7 cellular contexts compared by ENCODE assay signal in the genomic region with DNA sequence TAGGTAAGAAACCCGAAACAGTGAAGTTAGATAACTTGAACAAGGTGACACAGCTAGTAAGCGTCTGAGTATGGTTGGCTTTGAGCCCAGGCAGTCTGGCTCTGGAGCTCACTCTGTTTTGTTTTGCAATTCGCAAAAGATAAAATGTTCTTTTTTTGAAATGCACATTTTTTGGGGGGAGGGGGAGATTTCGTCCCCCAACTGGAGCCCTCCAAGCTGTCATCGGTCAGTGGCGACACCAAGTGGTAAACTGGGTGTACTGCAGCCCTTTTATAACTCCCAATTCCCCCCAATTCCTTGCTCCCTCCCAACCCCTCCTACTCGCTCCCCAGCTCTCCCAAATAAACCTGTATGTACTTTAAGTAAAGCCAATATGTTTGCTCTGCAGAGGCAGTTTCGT. TPM values are rescaled to one million over a fixed set of nuclear protein-coding genes. Genes with fewer than 3 reads are reported as not detected.
A peak's percentile ranks its signal among the peaks of the same experiment; 100 is the strongest.
DNase-seq lines count a peak whose midpoint lies in the region; ATAC-seq and TF ChIP-seq lines count a peak whose summit lies in the region.

No MANE protein-coding gene starts in this region.

- intact Hi-C loops in activated CD4-positive, alpha-beta memory T cell treated with anti-CD3 and anti-CD28 coated beads for 36 hours (cut with micrococcal nuclease), result loop anchor here (5.0 kb wide), 1 partner anchor 163 kb away; no protein-coding TSS in a partner anchor
- intact Hi-C loops in prostate gland (cut with DNase I), result loop anchor here (5.0 to 10.0 kb wide), 3 partner anchors 37 to 165 kb away; no protein-coding TSS in a partner anchor

- no peaks in the 10 kb centered on the region for H3K27me3 Mint-ChIP-seq in activated CD4-positive, alpha-beta memory T cell treated with anti-CD3 and anti-CD28 coated beads for 36 hours

- H3K4me3 Mint-ChIP-seq in activated CD4-positive, alpha-beta memory T cell treated with anti-CD3 and anti-CD28 coated beads for 36 hours, result no peak overlapping the region

- TF ChIP-seq POLR2A in prostate gland (IDR thresholded peaks at IDR 0.05), result no peak

- ATAC-seq in HG02973 (IDR thresholded peaks at IDR 0.05; ENCODE audit: unreplicated experiment) (no peak), HG03095 (IDR thresholded peaks at IDR 0.05; ENCODE audit: unreplicated experiment) (no peak)

- peaks cover 2% of the 10 kb centered on the region for H3K36me3 Mint-ChIP-seq in activated CD4-positive, alpha-beta memory T cell treated with anti-CD3 and anti-CD28 coated beads for 36 hours

- H3K27ac ChIP-seq in prostate gland, result no peak overlapping the region

- no peaks in the 10 kb centered on the region for H3K27me3 ChIP-seq in prostate gland (replicated peaks; ENCODE audit: insufficient read depth)

- WGBS in prostate gland, result 6% methylated on average over 8 of the region's 8 CpGs

- no peaks in the 10 kb centered on the region for H3K4me1 ChIP-seq in prostate gland (replicated peaks)

- H3K9me3 ChIP-seq in prostate gland, result no peaks in the 10 kb centered on the region

- TF ChIP-seq CTCF in fibroblast of villous mesenchyme (IDR thresholded peaks at IDR 0.05; ENCODE audit: insufficient read depth, low read depth, low read length) (peak; percentile 76), prostate gland (IDR thresholded peaks at IDR 0.05) (peak; percentile 50 to 57 (median 52))

- H3K9me3 Mint-ChIP-seq in activated CD4-positive, alpha-beta memory T cell treated with anti-CD3 and anti-CD28 coated beads for 36 hours, result no peaks in the 10 kb centered on the region

- POLR2A ChIA-PET in activated CD4-positive, alpha-beta memory T cell treated with anti-CD3 and anti-CD28 coated beads for 36 hours (lab: Charles Lee), result no interaction called here

- CTCF ChIA-PET in activated CD4-positive, alpha-beta memory T cell treated with anti-CD3 and anti-CD28 coated beads for 36 hours (lab: Charles Lee), result interaction anchor here (0.7 to 5.6 kb wide), 12 partner anchors 9 to 661 kb away, joined by 3 to 41 read pairs (median 6); partner anchors contain the start of gene USP27X

- no peak for TF ChIP-seq EP300 in Ishikawa (IDR thresholded peaks at IDR 0.05; ENCODE audit: borderline replicate concordance)

- peaks cover 10% of the 10 kb centered on the region for H3K4me1 Mint-ChIP-seq in activated CD4-positive, alpha-beta memory T cell treated with anti-CD3 and anti-CD28 coated beads for 36 hours (ENCODE audit: low read depth)

- DNase-seq in EH (ENCODE audit: low read depth), result peak; percentile 43
- DNase-seq in activated CD4-positive, alpha-beta memory T cell treated with anti-CD3 and anti-CD28 coated beads for 36 hours, result peak; percentile 21
- DNase-seq in fibroblast of villous mesenchyme (ENCODE audit: low read depth), result peak; percentile 74
- no peak for DNase-seq in prostate gland (ENCODE audit: low spot score)

- TF ChIP-seq RAD21 in Ishikawa (IDR thresholded peaks at IDR 0.05; ENCODE audit: low read depth), result peak; percentile 38

- no peaks in the 10 kb centered on the region for H3K36me3 ChIP-seq in prostate gland

- no peak overlapping the region for H3K27ac Mint-ChIP-seq in activated CD4-positive, alpha-beta memory T cell treated with anti-CD3 and anti-CD28 coated beads for 36 hours

- H3K4me3 ChIP-seq in fibroblast of villous mesenchyme (ENCODE audit: low read depth, low read length) (no peak overlapping the region), prostate gland (no peak overlapping the region)

TF ChIP-seq in Ishikawa, 13 proteins besides CTCF, POLR2A, EP300 and RAD21:
- TF ChIP-seq FOXM1 (IDR thresholded peaks at IDR 0.05; ENCODE audit: borderline replicate concordance, low read depth) (no peak), YY1 (IDR thresholded peaks at IDR 0.05; ENCODE audit: low read depth) (no peak), EGR1 (IDR thresholded peaks at IDR 0.05) (no peak), CREB1 (IDR thresholded peaks at IDR 0.05; ENCODE audit: low read depth) (no peak), CEBPB (IDR thresholded peaks at IDR 0.05) (no peak), ZBTB7A (IDR thresholded peaks at IDR 0.05; ENCODE audit: low read depth) (no peak), MAX (IDR thresholded peaks at IDR 0.05) (no peak), TEAD4 (IDR thresholded peaks at IDR 0.05) (no peak), TAF1 (IDR thresholded peaks at IDR 0.05; ENCODE audit: low read depth) (no peak), NFIC (IDR thresholded peaks at IDR 0.05) (no peak), TCF12 (IDR thresholded peaks at IDR 0.05; ENCODE audit: low read depth) (no peak)
- TF ChIP-seq, protein P1, sequence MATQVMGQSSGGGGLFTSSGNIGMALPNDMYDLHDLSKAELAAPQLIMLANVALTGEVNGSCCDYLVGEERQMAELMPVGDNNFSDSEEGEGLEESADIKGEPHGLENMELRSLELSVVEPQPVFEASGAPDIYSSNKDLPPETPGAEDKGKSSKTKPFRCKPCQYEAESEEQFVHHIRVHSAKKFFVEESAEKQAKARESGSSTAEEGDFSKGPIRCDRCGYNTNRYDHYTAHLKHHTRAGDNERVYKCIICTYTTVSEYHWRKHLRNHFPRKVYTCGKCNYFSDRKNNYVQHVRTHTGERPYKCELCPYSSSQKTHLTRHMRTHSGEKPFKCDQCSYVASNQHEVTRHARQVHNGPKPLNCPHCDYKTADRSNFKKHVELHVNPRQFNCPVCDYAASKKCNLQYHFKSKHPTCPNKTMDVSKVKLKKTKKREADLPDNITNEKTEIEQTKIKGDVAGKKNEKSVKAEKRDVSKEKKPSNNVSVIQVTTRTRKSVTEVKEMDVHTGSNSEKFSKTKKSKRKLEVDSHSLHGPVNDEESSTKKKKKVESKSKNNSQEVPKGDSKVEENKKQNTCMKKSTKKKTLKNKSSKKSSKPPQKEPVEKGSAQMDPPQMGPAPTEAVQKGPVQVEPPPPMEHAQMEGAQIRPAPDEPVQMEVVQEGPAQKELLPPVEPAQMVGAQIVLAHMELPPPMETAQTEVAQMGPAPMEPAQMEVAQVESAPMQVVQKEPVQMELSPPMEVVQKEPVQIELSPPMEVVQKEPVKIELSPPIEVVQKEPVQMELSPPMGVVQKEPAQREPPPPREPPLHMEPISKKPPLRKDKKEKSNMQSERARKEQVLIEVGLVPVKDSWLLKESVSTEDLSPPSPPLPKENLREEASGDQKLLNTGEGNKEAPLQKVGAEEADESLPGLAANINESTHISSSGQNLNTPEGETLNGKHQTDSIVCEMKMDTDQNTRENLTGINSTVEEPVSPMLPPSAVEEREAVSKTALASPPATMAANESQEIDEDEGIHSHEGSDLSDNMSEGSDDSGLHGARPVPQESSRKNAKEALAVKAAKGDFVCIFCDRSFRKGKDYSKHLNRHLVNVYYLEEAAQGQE (IDR thresholded peaks at IDR 0.05; ENCODE audit: low read depth), result no peak
- TF ChIP-seq, protein P2, sequence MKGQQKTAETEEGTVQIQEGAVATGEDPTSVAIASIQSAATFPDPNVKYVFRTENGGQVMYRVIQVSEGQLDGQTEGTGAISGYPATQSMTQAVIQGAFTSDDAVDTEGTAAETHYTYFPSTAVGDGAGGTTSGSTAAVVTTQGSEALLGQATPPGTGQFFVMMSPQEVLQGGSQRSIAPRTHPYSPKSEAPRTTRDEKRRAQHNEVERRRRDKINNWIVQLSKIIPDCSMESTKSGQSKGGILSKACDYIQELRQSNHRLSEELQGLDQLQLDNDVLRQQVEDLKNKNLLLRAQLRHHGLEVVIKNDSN (IDR thresholded peaks at IDR 0.05), result no peak

RNA-seq across cellular contexts. Expression of gene CLCN5, which starts 2.8 kb away (rescaled TPM):
- total RNA-seq in activated CD4-positive, alpha-beta memory T cell treated with anti-CD3 and anti-CD28 coated beads for 36 hours, result 1 to 10 TPM; 2.5 to 2.9 TPM
- total RNA-seq in fibroblast of villous mesenchyme (9.0 and 12.5 TPM in 2 replicates), prostate gland (10 to 100 TPM in 1 of 2 donors, 1 to 10 TPM in 1; 2.0 to 13.6 TPM)

RNA-seq across cellular contexts. Expression of gene USP27X, which starts 40.3 kb away (rescaled TPM):
- 1 to 10 TPM; 2.0 TPM for total RNA-seq in activated CD4-positive, alpha-beta memory T cell treated with anti-CD3 and anti-CD28 coated beads for 36 hours
- total RNA-seq in fibroblast of villous mesenchyme (2.6 TPM in 2 replicates), prostate gland (1 to 10 TPM; 2.0 to 3.5 TPM)
